In the genomic region with DNA sequence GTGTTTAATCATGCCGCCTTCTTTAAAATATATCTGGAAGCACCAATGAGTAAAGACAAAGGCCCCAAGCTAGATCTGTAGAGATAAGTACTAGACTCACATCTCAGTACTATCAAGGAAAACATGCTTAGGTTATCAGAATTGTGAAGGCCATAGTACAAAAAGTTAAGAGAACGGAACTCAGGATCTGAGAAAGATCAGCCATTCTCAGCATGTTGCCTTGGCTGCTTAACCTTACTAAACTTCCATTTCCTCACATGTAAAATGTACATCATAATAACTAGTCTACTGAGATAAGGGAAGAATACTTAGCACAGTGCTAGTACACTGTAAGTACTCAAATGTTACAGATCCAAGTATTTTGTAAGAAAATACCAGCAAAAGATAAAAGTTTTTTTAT, we compare ENCODE assay signal across 25 cellular contexts. TPM values are rescaled to one million over a fixed set of nuclear protein-coding genes. Genes with fewer than 3 reads are reported as not detected.
A peak's percentile ranks its signal among the peaks of the same experiment; 100 is the strongest.
DNase-seq lines count a peak whose midpoint lies in the region; ATAC-seq and TF ChIP-seq lines count a peak whose summit lies in the region.
"Had no signal": no experiment of that assay in that cellular context is flagged by ENCODE, and none has a peak within 500 bp of the region (broad histone marks: within the 10 kb centered on the region; RNA-seq: fewer than 3 reads in every experiment).

No MANE protein-coding gene starts in this region.

- H3K27ac Mint-ChIP-seq in mesothelial cell of epicardium (peak overlapping the region; percentile 18), type B pancreatic cell (peak overlapping the region; percentile 35)
- H3K27ac Mint-ChIP-seq: activated CD4-positive, alpha-beta T cell treated with anti-CD3 and anti-CD28 coated beads, Interleukin-2, amount 10 ng/mL, durations not matched to agents 7 days and 5 days; CD14-positive monocyte; dendritic cell treated with granulocyte-macrophage colony-stimulating factor and Interleukin-4, amounts not matched to agents 40 ng/mL and 50 ng/mL, for 4 days had no signal

- no peak overlapping the region for H3K4me3 ChIP-seq in left ventricle myocardium inferior
- no peak overlapping the region for H3K4me3 ChIP-seq in heart right ventricle
- no peak overlapping the region for H3K4me3 ChIP-seq in SK-N-MC
- H3K4me3 ChIP-seq: thyroid gland had no signal

- peaks cover 58% of the 10 kb centered on the region for H3K4me1 ChIP-seq in left ventricle myocardium inferior
- peaks cover 0 to 34% (median 8%) of the 10 kb centered on the region in 9 donors for H3K4me1 ChIP-seq in heart right ventricle
- H3K4me1 ChIP-seq: thyroid gland had no signal

- no peak overlapping the region for H3K9ac ChIP-seq in SK-N-MC (ENCODE audit: insufficient read length)

- no peaks in the 10 kb centered on the region for H3K27me3 ChIP-seq in left ventricle myocardium inferior (ENCODE audit: low read depth)
- no peaks in the 10 kb centered on the region for H3K27me3 ChIP-seq in heart right ventricle
- H3K27me3 ChIP-seq: thyroid gland had no signal

- H3K36me3 ChIP-seq in left ventricle myocardium inferior = peaks cover 71% of the 10 kb centered on the region
- H3K36me3 ChIP-seq in heart right ventricle = peaks cover 0 to 98% (median 23%) of the 10 kb centered on the region in 9 donors
- H3K36me3 ChIP-seq in SK-N-MC (ENCODE audit: insufficient read depth, low read length) = peaks cover 88% of the 10 kb centered on the region

- no peak for ATAC-seq in heart right ventricle
- ATAC-seq in GM18909 (IDR thresholded peaks at IDR 0.05; ENCODE audit: poor library complexity, unreplicated experiment) = no peak
- ATAC-seq: HCT116; right cardiac atrium; stimulated activated naive CD8-positive, alpha-beta T cell treated with anti-CD3 and anti-CD28 coated beads, Interleukin-15, Interleukin-2, amounts not matched to agents 100 U/mL and 50 U/mL, for 24 hours had no signal

- H3K9me3 Mint-ChIP-seq in mesothelial cell of epicardium = no peaks in the 10 kb centered on the region
- no peaks in the 10 kb centered on the region for H3K9me3 Mint-ChIP-seq in type B pancreatic cell
- H3K9me3 Mint-ChIP-seq: activated CD4-positive, alpha-beta T cell treated with anti-CD3 and anti-CD28 coated beads, Interleukin-2, amount 10 ng/mL, durations not matched to agents 7 days and 5 days; CD14-positive monocyte; dendritic cell treated with granulocyte-macrophage colony-stimulating factor and Interleukin-4, amounts not matched to agents 40 ng/mL and 50 ng/mL, for 4 days had no signal

- TF ChIP-seq CTCF in left ventricle myocardium inferior (IDR thresholded peaks at IDR 0.05; ENCODE audit: borderline replicate concordance) = no peak
- no peak for TF ChIP-seq CTCF in heart right ventricle (IDR thresholded peaks at IDR 0.05)
- TF ChIP-seq CTCF in mesothelial cell of epicardium (IDR thresholded peaks at IDR 0.05; ENCODE audit: unreplicated experiment) = no peak
- TF ChIP-seq CTCF in type B pancreatic cell (conservative IDR thresholded peaks at IDR 0.05) = no peak

- H3K27ac ChIP-seq in left ventricle myocardium inferior (replicated peaks) (peak overlapping the region; percentile 73), heart right ventricle (peak overlapping the region in 5 of 10 donors; percentile 30 to 80 (median 80)), SK-N-MC (peak overlapping the region; percentile 65)
- H3K27ac ChIP-seq: RWPE1, thyroid gland had no signal

- no peak for DNase-seq in left ventricle myocardium inferior
- no peak for DNase-seq in heart right ventricle
- no peak for DNase-seq in SK-N-MC (ENCODE audit: low read depth, low spot score)
- no peak for DNase-seq in mesothelial cell of epicardium (ENCODE audit: low spot score in 2 of 2, unreplicated experiment in 2 of 2)
- no peak for DNase-seq in type B pancreatic cell (ENCODE audit: extremely low spot score, unreplicated experiment)
- DNase-seq in stimulated activated CD8-positive, alpha-beta memory T cell treated with anti-CD3 and anti-CD28 coated beads, Interleukin-4, amount 100 ng/mL, for 48 hours = no peak
- DNase-seq: activated CD4-positive, alpha-beta T cell treated with anti-CD3 and anti-CD28 coated beads, Interleukin-2, amount 10 ng/mL, durations not matched to agents 7 days and 5 days; activated gamma-delta T cell; aorta; glutamatergic neuron; IMR-90; mammary epithelial cell; NCI-H1092 treated with DMSO at 0.1 percent for 48 hours; NCI-H2029; NCI-H226; NCI-H748 treated with DMSO at 0.1 percent for 48 hours; right cardiac atrium; stimulated activated CD4-positive, alpha-beta T cell treated with anti-CD3 and anti-CD28 coated beads, Interleukin-4, amount 100 ng/mL, for 4 hours; stimulated activated naive CD8-positive, alpha-beta T cell treated with anti-CD3 and anti-CD28 coated beads, Interleukin-15, Interleukin-2, amounts not matched to agents 100 U/mL and 50 U/mL, for 24 hours; thyroid gland had no signal

- H3K4me1 Mint-ChIP-seq in mesothelial cell of epicardium (peaks cover 3% of the 10 kb centered on the region), type B pancreatic cell (ENCODE audit: unreplicated experiment) (peaks cover 6% of the 10 kb centered on the region)
- H3K4me1 Mint-ChIP-seq: CD14-positive monocyte had no signal

- H3K36me3 Mint-ChIP-seq in mesothelial cell of epicardium (peaks cover 4% of the 10 kb centered on the region), type B pancreatic cell (peaks cover 3% of the 10 kb centered on the region)

- intact Hi-C loops in left ventricle myocardium inferior (cut with micrococcal nuclease) = no loop called here
- intact Hi-C loops in heart right ventricle (cut with DNase I) = loop anchor here in 4 of 10 donors (5.0 to 10.0 kb wide), 3 partner anchors 70 to 377 kb away; partner anchors contain the start of genes TTC14 (in 2 of the 4) and FXR1 (in 1 of the 4)

- no peaks in the 10 kb centered on the region for H3K9me3 ChIP-seq in left ventricle myocardium inferior (replicated peaks)
- no peaks in the 10 kb centered on the region for H3K9me3 ChIP-seq in heart right ventricle
- H3K9me3 ChIP-seq in SK-N-MC (ENCODE audit: low read depth, low read length) = no peaks in the 10 kb centered on the region
- H3K9me3 ChIP-seq: thyroid gland had no signal

- H3K27me3 Mint-ChIP-seq in mesothelial cell of epicardium (ENCODE audit: low read depth) = no peaks in the 10 kb centered on the region
- H3K27me3 Mint-ChIP-seq in type B pancreatic cell = no peaks in the 10 kb centered on the region
- H3K27me3 Mint-ChIP-seq: activated CD4-positive, alpha-beta T cell treated with anti-CD3 and anti-CD28 coated beads, Interleukin-2, amount 10 ng/mL, durations not matched to agents 7 days and 5 days; dendritic cell treated with granulocyte-macrophage colony-stimulating factor and Interleukin-4, amounts not matched to agents 40 ng/mL and 50 ng/mL, for 4 days had no signal

- WGBS in heart right ventricle, 2 donors = 75 to 80% methylated on average over 2 of the region's 2 CpGs

- H3K4me3 Mint-ChIP-seq in mesothelial cell of epicardium (no peak overlapping the region), type B pancreatic cell (no peak overlapping the region)
- H3K4me3 Mint-ChIP-seq: activated CD4-positive, alpha-beta T cell treated with anti-CD3 and anti-CD28 coated beads, Interleukin-2, amount 10 ng/mL, durations not matched to agents 7 days and 5 days; CD14-positive monocyte; dendritic cell treated with granulocyte-macrophage colony-stimulating factor and Interleukin-4, amounts not matched to agents 40 ng/mL and 50 ng/mL, for 4 days had no signal

RNA-seq across cellular contexts. Expression of gene DNAJC19, which starts 7.6 kb away (rescaled TPM):
- total RNA-seq in left ventricle myocardium inferior (119 TPM), heart right ventricle (100 to 1,000 TPM in 4 of 10 donors, 10 to 100 TPM in 6; 64.9 to 132 (median 97.6) TPM), mesothelial cell of epicardium (33.0 to 37.8 TPM (median 35.0 TPM) in 3 replicates), type B pancreatic cell (ENCODE audit: low replicate concordance) (42.4 and 46.3 TPM in 2 replicates)
- polyA plus RNA-seq in heart right ventricle = 10 to 100 TPM; 57.6 to 92.3 TPM
